12 cellular contexts compared by ENCODE assay signal in the genomic region with DNA sequence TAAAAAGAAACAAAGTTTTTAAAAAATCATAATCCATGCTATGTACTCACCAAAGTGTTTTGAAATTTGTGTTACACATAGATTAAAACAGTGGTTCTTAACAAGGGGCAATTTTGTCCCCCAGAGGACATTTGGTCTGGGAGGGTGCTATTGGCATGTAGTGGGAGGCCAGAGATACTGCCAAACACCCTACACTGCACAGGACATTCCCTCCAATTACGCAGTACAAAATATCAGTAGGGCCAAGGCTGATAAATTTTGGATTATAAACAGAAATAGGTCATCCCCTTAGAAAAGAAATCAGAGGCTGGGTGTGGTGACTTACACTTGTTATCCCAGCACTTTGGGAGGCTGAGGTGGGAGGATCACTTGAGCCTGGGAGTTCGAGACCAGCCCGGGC. TPM values are rescaled to one million over a fixed set of nuclear protein-coding genes. Genes with fewer than 3 reads are reported as not detected.
A peak's percentile ranks its signal among the peaks of the same experiment; 100 is the strongest.
DNase-seq lines count a peak whose midpoint lies in the region; TF ChIP-seq lines count a peak whose summit lies in the region.
"Had no signal": no experiment of that assay in that cellular context is flagged by ENCODE, and none has a peak within 500 bp of the region (broad histone marks: within the 10 kb centered on the region; RNA-seq: fewer than 3 reads in every experiment).

No MANE protein-coding gene starts in this region.

- no peak overlapping the region for H3K4me3 ChIP-seq in GM23248
- H3K4me3 ChIP-seq in PC-9, result no peak overlapping the region
- H3K4me3 ChIP-seq in subcutaneous abdominal adipose tissue (ENCODE audit: low read depth in 1 of 5, low read length in 5 of 5), result no peak overlapping the region
- H3K4me3 ChIP-seq: HAP-1 had no signal

- POLR2A ChIA-PET in PC-9 (lab: Charles Lee; ENCODE audit: unreplicated experiment), result no interaction called here

- H3F3A ChIP-seq in GM23248 (ENCODE audit: insufficient read depth) (peaks cover 95% of the 10 kb centered on the region), PC-9 (ENCODE audit: insufficient read depth, low read depth) (no peaks in the 10 kb centered on the region)

- H3K9ac ChIP-seq in GM23248, result no peak overlapping the region
- no peak overlapping the region for H3K9ac ChIP-seq in subcutaneous abdominal adipose tissue (ENCODE audit: low read length in 5 of 5)

- H3K27me3 ChIP-seq in GM23248 (replicated peaks; ENCODE audit: insufficient read depth) (no peaks in the 10 kb centered on the region), PC-9 (ENCODE audit: insufficient read depth, low read depth) (no peaks in the 10 kb centered on the region), subcutaneous abdominal adipose tissue (ENCODE audit: control insufficient read depth in 5 of 5, insufficient read depth in 4 of 5, low read length in 5 of 5) (no peaks in the 10 kb centered on the region)

- 96 to 97% methylated on average over 3 of the region's 3 CpGs for WGBS in GM23248 (ENCODE audit: low coverage in 1 of 2, low lambda C conversion rate in 2 of 2, missing lambda C conversion rate in 2 of 2), 2 experiments

- DNase-seq in GM23248 (no peak), PC-9 (no peak), inferior parietal cortex (ENCODE audit: extremely low spot score) (no peak), Kasumi-1 (lab: John Stamatoyannopoulos, UW) (no peak)
- DNase-seq: CD8-positive, alpha-beta T cell; COR-L47; DMS153; DND-41; GDM1 had no signal

- in situ Hi-C loops in GM23248 (cut with MboI), result no loop called here

- no TSS peak for BruUV-seq in PC-9 (replicated peaks; lab: Mats Ljungman, UMichigan)

- H3K9me2 ChIP-seq in GM23248 (ENCODE audit: insufficient read depth) (no peaks in the 10 kb centered on the region), PC-9 (ENCODE audit: insufficient read depth) (no peaks in the 10 kb centered on the region)

- peaks cover 47% of the 10 kb centered on the region for H4K20me1 ChIP-seq in GM23248 (ENCODE audit: insufficient read depth)
- H4K20me1 ChIP-seq in PC-9 (ENCODE audit: insufficient read depth), result peaks cover 4% of the 10 kb centered on the region; the same call in 1 of the 2 replicates

- TF ChIP-seq CTCF in 22Rv1 (IDR thresholded peaks at IDR 0.05) (no peak), PC-9 (conservative IDR thresholded peaks at IDR 0.05) (no peak)

- peaks cover 98% of the 10 kb centered on the region for H3K79me2 ChIP-seq in GM23248 (ENCODE audit: insufficient read depth)
- peaks cover 33% of the 10 kb centered on the region for H3K79me2 ChIP-seq in PC-9 (ENCODE audit: low read depth)

- H3K4me2 ChIP-seq in GM23248 (ENCODE audit: unreplicated experiment), result no peak overlapping the region
- no peak overlapping the region for H3K4me2 ChIP-seq in PC-9

- H2AFZ ChIP-seq in GM23248, result no peak overlapping the region
- no peak overlapping the region for H2AFZ ChIP-seq in PC-9

- H3K9me3 ChIP-seq in GM23248 (ENCODE audit: low read depth) (no peaks in the 10 kb centered on the region), PC-9 (ENCODE audit: insufficient read depth, low read depth) (no peaks in the 10 kb centered on the region), subcutaneous abdominal adipose tissue (ENCODE audit: control insufficient read depth in 5 of 5, low read length in 5 of 5) (no peaks in the 10 kb centered on the region)
- H3K9me3 ChIP-seq: HAP-1 had no signal

- intact Hi-C loops in PC-9 (cut with micrococcal nuclease; ENCODE audit: unreplicated experiment), result no loop called here

- peaks cover 72% of the 10 kb centered on the region for H3K36me3 ChIP-seq in GM23248 (ENCODE audit: low read depth)
- no peaks in the 10 kb centered on the region for H3K36me3 ChIP-seq in PC-9 (ENCODE audit: low read depth)
- H3K36me3 ChIP-seq in subcutaneous abdominal adipose tissue (ENCODE audit: control insufficient read depth in 5 of 5, insufficient read depth in 5 of 5, low read length in 5 of 5), result peaks cover 0 to 2% (median 0%) of the 10 kb centered on the region in 5 donors
- H3K36me3 ChIP-seq: HAP-1 had no signal

- H3K27ac ChIP-seq in 22Rv1, result peak overlapping the region; percentile 22; the same call in 1 of the 2 replicates
- H3K27ac ChIP-seq in GM23248, result peak overlapping the region; percentile 48
- H3K27ac ChIP-seq in PC-9, result peak overlapping the region; percentile 8; the same call in 1 of the 2 replicates
- H3K27ac ChIP-seq in subcutaneous abdominal adipose tissue (ENCODE audit: low read depth, low read length), result peak overlapping the region; percentile 20

- CTCF ChIA-PET in PC-9 (lab: Charles Lee), result no interaction called here

- H3K4me1 ChIP-seq in GM23248 (ENCODE audit: insufficient read depth) (peaks cover 57% of the 10 kb centered on the region), PC-9 (replicated peaks; ENCODE audit: insufficient read depth) (peaks cover 6% of the 10 kb centered on the region; the same call in 1 of the 2 replicates), subcutaneous abdominal adipose tissue (ENCODE audit: control insufficient read depth in 5 of 5, insufficient read depth in 5 of 5, low read length in 5 of 5) (peaks cover 0 to 19% (median 16%) of the 10 kb centered on the region in 5 donors)

RNA-seq across cellular contexts. Expression of a gene that starts 38.9 kb away (rescaled TPM):
- total RNA-seq in GM23248 (2014; rRNA removed; shearing (Covaris generic)), result 228 and 243 TPM in 2 replicates
- 147 and 159 TPM in 2 replicates for polyA plus RNA-seq in GM23248 (2016; fragmentation: Nextera tagmentation; extraction: Ambion mirVana)
- 25.5 and 27.6 TPM in 2 replicates for total RNA-seq in PC-9 (2021)
